ENCODE assay signal across 9 cellular contexts in genomic region chr2:217218269-217219140, GRCh38.
DNase-seq lines count a peak whose midpoint lies in the region; ATAC-seq and TF ChIP-seq lines count a peak whose summit lies in the region.
"Had no signal": no experiment of that assay in that cellular context is flagged by ENCODE, and none has a peak within 500 bp of the region (broad histone marks: within the 10 kb centered on the region; RNA-seq: fewer than 3 reads in every experiment).

No MANE protein-coding gene starts in this region.

- H3K27me3 ChIP-seq in brain microvascular endothelial cell (replicated peaks) = no peaks in the 10 kb centered on the region

- no peak for TF ChIP-seq CTCF in brain microvascular endothelial cell (IDR thresholded peaks at IDR 0.05; ENCODE audit: low read depth, low read length, missing control alignments)

- DNase-seq in ELR (ENCODE audit: low read depth) (peak; percentile 47), brain microvascular endothelial cell (peak; percentile 84), COLO668 (lab: John Stamatoyannopoulos, UW; ENCODE audit: unreplicated experiment) (no peak), globus pallidus (ENCODE audit: low spot score) (no peak), NCI-H510A treated with DMSO at 0.1 percent for 48 hours (lab: John Stamatoyannopoulos, UW) (no peak), dermis blood vessel endothelial cell (no peak)

- ATAC-seq in GM21367 (IDR thresholded peaks at IDR 0.05; ENCODE audit: unreplicated experiment) = peak; percentile 49
- ATAC-seq in HG03520 (IDR thresholded peaks at IDR 0.05; ENCODE audit: unreplicated experiment) = peak; percentile 60

- H3K4me3 ChIP-seq in brain microvascular endothelial cell (ENCODE audit: low read depth, low read length) = no peak overlapping the region

- H3K36me3 ChIP-seq in brain microvascular endothelial cell (replicated peaks) = no peaks in the 10 kb centered on the region

- H3K27ac ChIP-seq in brain microvascular endothelial cell = peak overlapping the region; percentile 19
- H3K27ac ChIP-seq: parathyroid adenoma had no signal

- in situ Hi-C loops in brain microvascular endothelial cell (cut with HindIII; ENCODE audit: low pct_ligation_motif_present, low sequenced_read_pairs) = no loop called here

Comparison
In these comparisons a context has a peak if more than half of its experiments do, and no peak if none do; other contexts are left out.
1. DNase-seq: peak in ELR (single experiment) and brain microvascular endothelial cell (single experiment); none in COLO668 (single experiment), globus pallidus (single experiment), NCI-H510A treated with DMSO at 0.1 percent for 48 hours (single experiment) and dermis blood vessel endothelial cell (single experiment).